Comparison of ENCODE assay signal across 9 cellular contexts in genomic region chr12:22083167-22083566, GRCh38. TPM values are rescaled to one million over a fixed set of nuclear protein-coding genes. Genes with fewer than 3 reads are reported as not detected.
DNase-seq lines count a peak whose midpoint lies in the region; ATAC-seq and TF ChIP-seq lines count a peak whose summit lies in the region.
"Had no signal": no experiment of that assay in that cellular context is flagged by ENCODE, and none has a peak within 500 bp of the region (broad histone marks: within the 10 kb centered on the region; RNA-seq: fewer than 3 reads in every experiment).

No MANE protein-coding gene starts in this region.

- no peak overlapping the region for H2BK12ac ChIP-seq in H9 (ENCODE audit: insufficient read length, low read depth, low read length)

- H3K4me2 ChIP-seq in H9 (ENCODE audit: insufficient read depth, insufficient read length, low read length): no peak overlapping the region

- no peaks in the 10 kb centered on the region for H3K9me3 Mint-ChIP-seq in CD4-positive, alpha-beta T cell
- no peaks in the 10 kb centered on the region; a peak in 2 of 5 replicates for H3K9me3 Mint-ChIP-seq in H9
- H3K9me3 Mint-ChIP-seq in activated CD4-positive, alpha-beta memory T cell treated with anti-CD3 and anti-CD28 coated beads, Interleukin-2, amount 10 ng/mL, durations not matched to agents 7 days and 5 days: no peaks in the 10 kb centered on the region
- H3K9me3 Mint-ChIP-seq: IgD-negative memory B cell had no signal

- no peaks in the 10 kb centered on the region for H3K27me3 Mint-ChIP-seq in CD4-positive, alpha-beta T cell
- H3K27me3 Mint-ChIP-seq in H9 (ENCODE audit: low read depth): no peaks in the 10 kb centered on the region
- H3K27me3 Mint-ChIP-seq in activated CD4-positive, alpha-beta memory T cell treated with anti-CD3 and anti-CD28 coated beads, Interleukin-2, amount 10 ng/mL, durations not matched to agents 7 days and 5 days: no peaks in the 10 kb centered on the region
- H3K27me3 Mint-ChIP-seq: IgD-negative memory B cell had no signal

- H4K20me1 ChIP-seq in H9 (ENCODE audit: control insufficient read depth, insufficient read depth, insufficient read length): no peaks in the 10 kb centered on the region

- H2BK15ac ChIP-seq in H9 (ENCODE audit: low read depth, low read length): no peak overlapping the region

- H3K4me1 Mint-ChIP-seq in CD4-positive, alpha-beta T cell (ENCODE audit: low read depth): no peaks in the 10 kb centered on the region
- peaks cover 8 to 9% of the 10 kb centered on the region in 2 experiments for H3K4me1 Mint-ChIP-seq in H9
- H3K4me1 Mint-ChIP-seq in activated CD4-positive, alpha-beta memory T cell treated with anti-CD3 and anti-CD28 coated beads, Interleukin-2, amount 10 ng/mL, durations not matched to agents 7 days and 5 days: no peaks in the 10 kb centered on the region
- H3K4me1 Mint-ChIP-seq: IgD-negative memory B cell had no signal

- H3K18ac ChIP-seq in H9 (ENCODE audit: insufficient read length, low read depth, low read length): no peak overlapping the region

- H3K4me1 ChIP-seq in H9 (ENCODE audit: insufficient read depth, low read length) (no peaks in the 10 kb centered on the region), psoas muscle (no peaks in the 10 kb centered on the region)

- no peaks in the 10 kb centered on the region for H3K27me3 ChIP-seq in CD4-positive, alpha-beta T cell (ENCODE audit: control insufficient read depth, insufficient read depth, low read length)
- H3K27me3 ChIP-seq in H9 (ENCODE audit: insufficient read depth, low read length) (no peaks in the 10 kb centered on the region), psoas muscle (ENCODE audit: insufficient read depth in 3 of 3, low read length in 2 of 3) (no peaks in the 10 kb centered on the region)

- H2BK120ac ChIP-seq in H9 (ENCODE audit: low read depth, low read length, poor library complexity, severe bottlenecking): no peak overlapping the region

- H2BK20ac ChIP-seq in H9 (ENCODE audit: low read depth, low read length, poor library complexity, severe bottlenecking): no peak overlapping the region

- no peak overlapping the region for H3K56ac ChIP-seq in H9 (ENCODE audit: insufficient read length, low read depth, low read length)

- H3K36me3 Mint-ChIP-seq in CD4-positive, alpha-beta T cell (ENCODE audit: low read depth): no peaks in the 10 kb centered on the region
- no peaks in the 10 kb centered on the region for H3K36me3 Mint-ChIP-seq in H9 (ENCODE audit: insufficient read depth in 1 of 3, low read depth in 3 of 3)
- H3K36me3 Mint-ChIP-seq in activated CD4-positive, alpha-beta memory T cell treated with anti-CD3 and anti-CD28 coated beads, Interleukin-2, amount 10 ng/mL, durations not matched to agents 7 days and 5 days (ENCODE audit: low read depth): no peaks in the 10 kb centered on the region
- H3K36me3 Mint-ChIP-seq: IgD-negative memory B cell had no signal

- H3K23ac ChIP-seq in H9 (ENCODE audit: insufficient read length, low read depth, low read length): no peak overlapping the region

- H3K14ac ChIP-seq in H9 (ENCODE audit: insufficient read depth, low read length): no peak overlapping the region

- CTCF ChIA-PET in CD4-positive, alpha-beta T cell (lab: Charles Lee): interaction anchor here (0.9 to 2.1 kb wide), 5 partner anchors 14 to 378 kb away, joined by 3 to 8 read pairs (median 7); no protein-coding TSS in a partner anchor
- CTCF ChIA-PET in activated CD4-positive, alpha-beta memory T cell treated with anti-CD3 and anti-CD28 coated beads, Interleukin-2, amount 10 ng/mL, durations not matched to agents 7 days and 5 days (lab: Charles Lee): interaction anchor here (0.8 to 1.7 kb wide), 7 partner anchors 250 to 378 kb away, joined by 3 to 9 read pairs (median 4); no protein-coding TSS in a partner anchor

- no peak overlapping the region for H2AK5ac ChIP-seq in H9 (ENCODE audit: insufficient read length, low read length)

- no peaks in the 10 kb centered on the region for H3K79me2 ChIP-seq in H9 (ENCODE audit: insufficient read depth, low read length)

- H3K27ac ChIP-seq in CD4-positive, alpha-beta T cell (ENCODE audit: low read depth, low read length): no peak overlapping the region
- H3K27ac ChIP-seq in H9 (ENCODE audit: insufficient read length, low read depth, low read length) (no peak overlapping the region), psoas muscle (no peak overlapping the region)

- H2BK5ac ChIP-seq in H9 (ENCODE audit: insufficient read length, low read length): no peak overlapping the region

- H3T11ph ChIP-seq in H9 (ENCODE audit: low read length): no peak overlapping the region

- intact Hi-C loops in CD4-positive, alpha-beta T cell (cut with DNase I, micrococcal nuclease): loop anchor here (1.0 to 10.0 kb wide), 8 partner anchors 89 to 552 kb away; no protein-coding TSS in a partner anchor
- intact Hi-C loops in psoas muscle (cut with DNase I): loop anchor here (5.0 kb wide), 2 partner anchors 359 to 379 kb away; no protein-coding TSS in a partner anchor

- H4K8ac ChIP-seq in H9 (replicated peaks; ENCODE audit: insufficient read length, low read depth, low read length): no peak overlapping the region

- no peaks in the 10 kb centered on the region for H3K9me3 ChIP-seq in CD4-positive, alpha-beta T cell (ENCODE audit: control insufficient read depth, low read length)
- no peaks in the 10 kb centered on the region for H3K9me3 ChIP-seq in H9 (ENCODE audit: control insufficient read depth, low read depth, low read length)
- H3K9me3 ChIP-seq in psoas muscle: no peaks in the 10 kb centered on the region

- no peak overlapping the region for H3K4ac ChIP-seq in H9 (ENCODE audit: low read depth, low read length)

- no peak overlapping the region for H2AFZ ChIP-seq in H9 (ENCODE audit: low read length)

- no peak overlapping the region for H4K91ac ChIP-seq in H9 (ENCODE audit: insufficient read length, low read depth, low read length)

- no peak overlapping the region for H4K5ac ChIP-seq in H9 (ENCODE audit: insufficient read length, low read depth, low read length)

- POLR2A ChIA-PET in CD4-positive, alpha-beta T cell (lab: Charles Lee): interaction anchor here (0.9 to 1.0 kb wide), 2 partner anchors 252 to 363 kb away, joined by 3 read pairs; no protein-coding TSS in a partner anchor
- POLR2A ChIA-PET in activated CD4-positive, alpha-beta memory T cell treated with anti-CD3 and anti-CD28 coated beads, Interleukin-2, amount 10 ng/mL, durations not matched to agents 7 days and 5 days (lab: Charles Lee): no interaction called here

- TF ChIP-seq CTCF in CD4-positive, alpha-beta T cell (IDR thresholded peaks at IDR 0.05): peak; percentile 70
- TF ChIP-seq CTCF in H9 (conservative IDR thresholded peaks at IDR 0.05) (peak; percentile 58; the same call in 2 of the 3 replicates), psoas muscle (IDR thresholded peaks at IDR 0.05) (peak; percentile 38)

- H3K23me2 ChIP-seq in H9 (ENCODE audit: insufficient read length, low read depth, low read length, poor library complexity, severe bottlenecking): no peaks in the 10 kb centered on the region

- no peak overlapping the region for H3K9ac ChIP-seq in H9 (ENCODE audit: extremely low read depth, insufficient read length, low read length)

- H3K27ac Mint-ChIP-seq in CD4-positive, alpha-beta T cell: no peak overlapping the region
- H3K27ac Mint-ChIP-seq in H9: no peak overlapping the region
- no peak overlapping the region for H3K27ac Mint-ChIP-seq in activated CD4-positive, alpha-beta memory T cell treated with anti-CD3 and anti-CD28 coated beads, Interleukin-2, amount 10 ng/mL, durations not matched to agents 7 days and 5 days

- H3K4me3 Mint-ChIP-seq in CD4-positive, alpha-beta T cell: no peak overlapping the region
- no peak overlapping the region for H3K4me3 Mint-ChIP-seq in H9
- H3K4me3 Mint-ChIP-seq in activated CD4-positive, alpha-beta memory T cell treated with anti-CD3 and anti-CD28 coated beads, Interleukin-2, amount 10 ng/mL, durations not matched to agents 7 days and 5 days: no peak overlapping the region
- H3K4me3 Mint-ChIP-seq: IgD-negative memory B cell had no signal

- no peaks in the 10 kb centered on the region for H3K36me3 ChIP-seq in psoas muscle (ENCODE audit: insufficient read depth in 1 of 2, low read depth in 1 of 2)

- H3K4me3 ChIP-seq in psoas muscle: no peak overlapping the region

- peak; percentile 55 for ATAC-seq in CD4-positive, alpha-beta T cell (ENCODE audit: poor library complexity)
- ATAC-seq in psoas muscle: no peak
- ATAC-seq in GM18520 (IDR thresholded peaks at IDR 0.05; ENCODE audit: unreplicated experiment): no peak

- H3K79me1 ChIP-seq in H9 (ENCODE audit: insufficient read depth, low read depth, low read length, poor library complexity, severe bottlenecking): no peaks in the 10 kb centered on the region

- DNase-seq in CD4-positive, alpha-beta T cell: peak in 3 of 10 experiments; percentile 8 to 12 (median 11)
- DNase-seq in H9 (no peak), SK-N-DZ (ENCODE audit: low spot score) (peak; percentile 55), fibroblast of gingiva (ENCODE audit: low read depth) (peak; percentile 32), psoas muscle (no peak), OCI-M2 (lab: John Stamatoyannopoulos, UW; ENCODE audit: unreplicated experiment) (no peak)
- no peak for DNase-seq in activated CD4-positive, alpha-beta memory T cell treated with anti-CD3 and anti-CD28 coated beads, Interleukin-2, amount 10 ng/mL, durations not matched to agents 7 days and 5 days

RNA-seq across cellular contexts. Expression of gene CMAS, which starts 37.1 kb away (rescaled TPM):
- 1 to 10 TPM; 5.5 to 7.0 TPM for total RNA-seq in CD4-positive, alpha-beta T cell
- total RNA-seq in H9 (2021): 46.7 and 47.4 TPM in 2 replicates
- polyA plus RNA-seq in SK-N-DZ (2014; cell fraction: cytosol; rRNA removed): 52.4 and 60.2 TPM in 2 replicates
- polyA plus RNA-seq in SK-N-DZ (2014; cell fraction: nucleus; rRNA removed): 38.3 and 49.1 TPM in 2 replicates
- total RNA-seq in psoas muscle: 10 to 100 TPM; 21.6 to 36.2 (median 31.8) TPM
- 10 to 100 TPM; 34.5 to 73.0 (median 42.6) TPM for polyA plus RNA-seq in psoas muscle
- total RNA-seq in activated CD4-positive, alpha-beta memory T cell treated with anti-CD3 and anti-CD28 coated beads, Interleukin-2, amount 10 ng/mL, durations not matched to agents 7 days and 5 days: 10 to 100 TPM; 37.5 to 39.3 TPM

Comparison
In these comparisons a context has a peak if more than half of its experiments do, and no peak if none do; other contexts are left out.
1. DNase-seq: peak in SK-N-DZ (single experiment) and fibroblast of gingiva (single experiment); none in H9 (single experiment), psoas muscle (0 of 2), OCI-M2 (single experiment) and activated CD4-positive, alpha-beta memory T cell treated with anti-CD3 and anti-CD28 coated beads, Interleukin-2, amount 10 ng/mL, durations not matched to agents 7 days and 5 days (single experiment).
2. Peak in every context shown above with its lines, with median percentiles within 50 percentile points of each other: CTCF ChIP-seq.